In the genomic region with DNA sequence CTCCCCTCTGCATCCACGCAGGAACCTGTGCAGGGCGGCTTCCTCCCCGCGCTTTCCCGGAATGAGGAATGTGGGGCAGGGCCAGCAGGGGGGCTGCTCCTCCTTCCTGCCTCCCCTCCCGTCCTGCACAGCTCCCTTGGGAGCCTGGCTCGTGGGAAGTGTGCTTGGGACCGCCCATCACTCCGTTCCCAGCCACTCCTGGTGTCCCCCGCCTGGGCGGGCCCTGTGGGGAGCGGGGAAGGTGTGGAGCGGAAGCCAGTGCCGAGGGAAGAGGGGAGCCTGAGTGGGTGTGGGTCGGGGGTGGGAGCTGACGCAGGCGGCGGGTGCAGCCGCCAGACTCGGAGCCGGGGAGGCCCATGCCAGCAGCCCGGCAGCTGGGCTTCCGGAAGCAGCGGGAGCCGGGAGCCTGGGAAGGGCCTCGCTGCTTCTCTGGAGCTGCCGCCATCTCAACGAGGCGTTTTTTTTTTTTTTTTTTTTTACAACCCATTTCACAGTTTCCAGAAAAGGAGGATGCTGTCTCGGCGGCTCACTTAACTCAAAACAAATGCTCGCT, we compare ENCODE assay signal across 8 cellular contexts. TPM values are rescaled to one million over a fixed set of nuclear protein-coding genes. Genes with fewer than 3 reads are reported as not detected.
DNase-seq lines count a peak whose midpoint lies in the region; ATAC-seq and TF ChIP-seq lines count a peak whose summit lies in the region.

No MANE protein-coding gene starts in this region.

- peak overlapping the region; percentile 91 for H3K27ac Mint-ChIP-seq in osteocyte (ENCODE audit: unreplicated experiment)

- H3K4me3 ChIP-seq in HFF-Myc (replicated peaks; ENCODE audit: low read depth, low read length) (peak overlapping the region; percentile 33), fibroblast of the aortic adventitia (ENCODE audit: low read depth, low read length) (peak overlapping the region; percentile 44)

- no peaks in the 10 kb centered on the region for H3K36me3 Mint-ChIP-seq in osteocyte (ENCODE audit: unreplicated experiment)

- no peak for TF ChIP-seq CTCF in HFF-Myc (IDR thresholded peaks at IDR 0.05; ENCODE audit: low read depth, low read length, missing control alignments)
- TF ChIP-seq CTCF in RWPE1 (conservative IDR thresholded peaks at IDR 0.05; ENCODE audit: low read depth): no peak
- no peak for TF ChIP-seq CTCF in fibroblast of the aortic adventitia (IDR thresholded peaks at IDR 0.05; ENCODE audit: insufficient read depth, low read length)
- no peak for TF ChIP-seq CTCF in osteocyte (IDR thresholded peaks at IDR 0.05)

- POLR2A ChIA-PET in RWPE1 (lab: Yijun Ruan, JAX; ENCODE audit: low non-redundant PET): interaction anchor here (0.5 to 1.1 kb wide), 4 partner anchors 22 to 399 kb away, joined by 3 to 4 read pairs (median 4); no protein-coding TSS in a partner anchor

- H3K27ac ChIP-seq in RWPE1: peak overlapping the region; percentile 95

- H3K4me1 Mint-ChIP-seq in osteocyte (ENCODE audit: unreplicated experiment): peaks cover 63% of the 10 kb centered on the region

- ATAC-seq in HG02840 (IDR thresholded peaks at IDR 0.05; ENCODE audit: low FRiP score, unreplicated experiment): no peak

- DNase-seq in HFF-Myc (ENCODE audit: extremely low read depth, low read depth) (no peak), RWPE1 (ENCODE audit: low spot score) (peak; percentile 64), fibroblast of the aortic adventitia (ENCODE audit: low read depth) (peak; percentile 98), osteocyte (ENCODE audit: extremely low spot score, unreplicated experiment) (peak; percentile 94), NK-92 (lab: John Stamatoyannopoulos, UW; ENCODE audit: unreplicated experiment) (no peak), RPMI8226 (no peak)
- no peak for DNase-seq in stimulated activated naive CD4-positive, alpha-beta T cell (lab: John Stamatoyannopoulos, UW)

- no peaks in the 10 kb centered on the region for H3K27me3 Mint-ChIP-seq in osteocyte (ENCODE audit: unreplicated experiment)

- H3K4me3 Mint-ChIP-seq in osteocyte (ENCODE audit: unreplicated experiment): no peak overlapping the region

- no peaks in the 10 kb centered on the region for H3K9me3 Mint-ChIP-seq in osteocyte (ENCODE audit: unreplicated experiment)

- CTCF ChIA-PET in RWPE1 (lab: Yijun Ruan, JAX): interaction anchor here (0.6 to 1.2 kb wide), 2 partner anchors 10 to 21 kb away, joined by 4 to 15 read pairs; no protein-coding TSS in a partner anchor

RNA-seq across cellular contexts. Expression of a gene that starts 24.2 kb away (rescaled TPM):
- total RNA-seq in fibroblast of the aortic adventitia (ENCODE audit: low replicate concordance): 11.7 and 14.3 TPM in 2 replicates
- 55.7 and 57.0 TPM in 2 replicates for total RNA-seq in osteocyte

Comparison
In these comparisons a context has a peak if more than half of its experiments do, and no peak if none do; other contexts are left out.
1. DNase-seq: peak in RWPE1 (single experiment), fibroblast of the aortic adventitia (single experiment) and osteocyte (single experiment); none in HFF-Myc (single experiment), stimulated activated naive CD4-positive, alpha-beta T cell (0 of 6), NK-92 (single experiment) and RPMI8226 (single experiment).